In the genomic region with DNA sequence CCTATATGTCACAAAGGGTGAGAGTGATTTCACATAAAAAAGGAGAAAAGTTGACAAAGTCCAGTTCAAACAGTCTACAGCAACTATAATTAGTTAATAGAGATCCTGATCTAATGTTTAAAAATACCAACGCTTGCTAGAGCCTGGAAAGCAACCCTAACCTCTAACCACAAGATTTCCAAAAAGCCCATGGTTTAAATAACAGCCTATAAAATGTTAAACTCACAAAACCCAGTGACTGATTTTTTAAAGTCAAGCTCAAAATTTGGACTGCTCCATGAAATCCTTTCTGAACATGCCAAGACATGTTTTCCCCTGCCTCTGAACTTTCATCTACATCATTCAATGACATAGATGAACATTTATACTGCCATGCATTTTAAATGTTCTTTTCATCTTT, we compare ENCODE assay signal across 12 cellular contexts.
DNase-seq lines count a peak whose midpoint lies in the region; ATAC-seq, FAIRE-seq and TF ChIP-seq lines count a peak whose summit lies in the region.
"Had no signal": no experiment of that assay in that cellular context is flagged by ENCODE, and none has a peak within 500 bp of the region (broad histone marks: within the 10 kb centered on the region; RNA-seq: fewer than 3 reads in every experiment).

No MANE protein-coding gene starts in this region.

- FAIRE-seq in GM12891 (lab: Jason Lieb, UNC), result peak; percentile 5

- in situ Hi-C loops in astrocyte of the cerebellum (cut with HindIII; ENCODE audit: low sequenced_read_pairs), result loop anchor here (25.0 kb wide), 1 partner anchor 628 kb away; no protein-coding TSS in a partner anchor

- DNase-seq in GM12891 (ENCODE audit: insufficient read length, low spot score), result no peak
- DNase-seq in astrocyte of the cerebellum (ENCODE audit: low read depth), result peak; percentile 5
- DNase-seq in fibroblast of peridontal ligament (ENCODE audit: extremely low read depth), result peak; percentile 94
- DNase-seq in stromal cell of bone marrow (ENCODE audit: low read depth), result peak; percentile 64
- no peak for DNase-seq in omental fat pad (ENCODE audit: low spot score)
- no peak for DNase-seq in RPMI8226
- DNase-seq: activated CD4-positive, CD25-positive, alpha-beta regulatory T cell; kidney; ovary; stomach had no signal

- H3K4me3 ChIP-seq in astrocyte of the cerebellum (ENCODE audit: low read depth, low read length), result no peak overlapping the region
- H3K4me3 ChIP-seq: mucosa of descending colon, ovary, stomach had no signal

- TF ChIP-seq CTCF in astrocyte of the cerebellum (IDR thresholded peaks at IDR 0.05; ENCODE audit: low read depth, low read length, missing control alignments), result no peak
- no peak for TF ChIP-seq CTCF in omental fat pad (IDR thresholded peaks at IDR 0.05)

- no peak for ATAC-seq in omental fat pad (ENCODE audit: low FRiP score)
- no peak for ATAC-seq in HG03469 (IDR thresholded peaks at IDR 0.05; ENCODE audit: unreplicated experiment)

- no peak for TF ChIP-seq POLR2A in GM12891 (IDR thresholded peaks at IDR 0.05; ENCODE audit: low read depth, low read length)

TF ChIP-seq in GM12891, 5 proteins besides CTCF, POLR2A, EP300 and RAD21:
- no peak for TF ChIP-seq SPI1 (IDR thresholded peaks at IDR 0.05; ENCODE audit: low read depth, low read length)

Comparison
In these comparisons a context has a peak if more than half of its experiments do, and no peak if none do; other contexts are left out.
1. DNase-seq: peak in astrocyte of the cerebellum (single experiment), fibroblast of peridontal ligament (single experiment) and stromal cell of bone marrow (single experiment); none in GM12891 (single experiment), omental fat pad (single experiment) and RPMI8226 (single experiment).